ENCODE assay signal across 1 cellular context in genomic region chr4:7206856-7207567, GRCh38.
TF ChIP-seq lines count a peak whose summit lies in the region.

No MANE protein-coding gene starts in this region.

TF ChIP-seq in H1, 55 proteins besides CTCF, POLR2A, EP300 and RAD21 (continued from another document):
- TF ChIP-seq ZNF274 (IDR thresholded peaks at IDR 0.05; ENCODE audit: borderline replicate concordance, extremely low read depth, low read length) (no peak), E2F6 (IDR thresholded peaks at IDR 0.05) (no peak), TBP (IDR thresholded peaks at IDR 0.05; ENCODE audit: low read depth, low read length) (no peak), FOSL1 (IDR thresholded peaks at IDR 0.05; ENCODE audit: insufficient read depth, low read depth, low read length) (no peak), SIX5 (IDR thresholded peaks at IDR 0.05; ENCODE audit: low read depth, low read length) (no peak), TAF1 (IDR thresholded peaks at IDR 0.05; ENCODE audit: low read depth, low read length) (no peak), CEBPB (IDR thresholded peaks at IDR 0.05; ENCODE audit: low read depth, low read length) (no peak), BACH1 (IDR thresholded peaks at IDR 0.05; ENCODE audit: low read length) (no peak), TEAD4 (IDR thresholded peaks at IDR 0.05; ENCODE audit: low read depth, low read length) (no peak), ASH2L (IDR thresholded peaks at IDR 0.05; ENCODE audit: low read length) (no peak), KDM1A (IDR thresholded peaks at IDR 0.05; ENCODE audit: borderline replicate concordance, low read length) (no peak), SAP30 (IDR thresholded peaks at IDR 0.05; ENCODE audit: insufficient read depth, insufficient replicate concordance, low read length) (no peak), RFX5 (IDR thresholded peaks at IDR 0.05; ENCODE audit: borderline replicate concordance, low read depth, low read length) (no peak), MAFK (IDR thresholded peaks at IDR 0.05; ENCODE audit: low read depth, low read length) (no peak), TAF7 (optimal IDR thresholded peaks at IDR 0.05; ENCODE audit: borderline replicate concordance, low read depth, low read length) (no peak), JUN (IDR thresholded peaks at IDR 0.05; ENCODE audit: low read depth, low read length) (no peak)
